Comparison of ENCODE assay signal across 17 cellular contexts in the genomic region with DNA sequence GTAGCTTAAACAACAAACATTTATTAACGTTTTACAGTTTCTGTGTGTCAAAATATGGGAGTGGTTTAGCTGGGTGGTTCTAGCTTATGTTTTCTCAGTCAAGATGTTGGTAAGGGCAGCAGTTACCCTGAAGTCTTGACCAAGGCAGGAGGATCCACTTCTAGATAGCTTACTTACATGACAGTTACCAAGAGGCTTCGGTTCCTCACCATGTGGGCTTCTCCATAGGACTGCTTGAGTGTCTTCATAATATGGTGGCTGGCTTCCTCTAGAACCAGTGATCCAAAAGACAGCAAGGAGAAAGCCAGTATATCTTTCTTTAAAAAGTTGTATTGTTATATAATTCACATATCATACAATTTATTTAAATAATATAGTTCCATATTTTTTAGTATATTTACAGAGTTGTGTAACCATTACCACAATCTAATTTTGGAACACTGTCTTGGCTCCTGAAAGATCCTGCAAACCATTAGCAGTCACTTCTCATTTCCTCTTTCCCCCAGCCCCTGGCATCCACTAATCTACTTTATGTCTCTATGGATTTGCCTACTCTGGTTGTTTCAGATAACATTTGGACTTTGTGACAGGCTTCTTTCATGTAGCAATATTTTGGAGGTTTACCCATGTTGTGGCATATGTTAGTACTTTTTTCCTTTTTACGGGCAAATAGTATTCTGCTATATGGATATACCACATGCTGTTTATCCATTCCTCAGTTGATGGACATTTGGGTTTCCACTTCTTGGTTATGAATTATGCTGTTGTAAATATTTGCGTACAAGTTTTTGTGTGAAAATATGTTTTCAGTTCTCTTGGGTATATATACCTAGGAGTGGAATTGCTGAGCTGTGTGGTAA. TPM values are rescaled to one million over a fixed set of nuclear protein-coding genes. Genes with fewer than 3 reads are reported as not detected.
A peak's percentile ranks its signal among the peaks of the same experiment; 100 is the strongest.
DNase-seq lines count a peak whose midpoint lies in the region; ATAC-seq, FAIRE-seq and TF ChIP-seq lines count a peak whose summit lies in the region.
"Had no signal": no experiment of that assay in that cellular context is flagged by ENCODE, and none has a peak within 500 bp of the region (broad histone marks: within the 10 kb centered on the region; RNA-seq: fewer than 3 reads in every experiment).

No MANE protein-coding gene starts in this region.

- intact Hi-C loops in cardiac septum (cut with DNase I): no loop called here

- H3K9me2 ChIP-seq in SK-N-SH: no peaks in the 10 kb centered on the region

- dilution Hi-C loops in keratinocyte (cut with MboI; ENCODE audit: extremely low pct_ligation_motif_present, low sequenced_read_pairs): no loop called here

- TF ChIP-seq EP300 in SK-N-SH (IDR thresholded peaks at IDR 0.05; ENCODE audit: borderline replicate concordance in 1 of 2, low read depth in 1 of 2, low read length in 1 of 2): 0 out of 4 replicates have a peak, but pooled peaks of 1 of the 2 experiments have one; percentile 21

- H3K9ac ChIP-seq in SK-N-SH (no peak overlapping the region), keratinocyte (ENCODE audit: control insufficient read depth, extremely low read depth, insufficient read depth, low read length) (peak overlapping the region; percentile 14)

- H3K9me1 ChIP-seq in keratinocyte (ENCODE audit: control insufficient read depth, extremely low read depth, insufficient read depth, low read length): peaks cover 5% of the 10 kb centered on the region

- 96% methylated on average over 4 of the region's 4 CpGs for WGBS in SK-N-SH (ENCODE audit: low lambda C conversion rate)

- H3K9me3 ChIP-seq in SK-N-SH: no peaks in the 10 kb centered on the region
- H3K9me3 ChIP-seq in keratinocyte (ENCODE audit: control insufficient read depth, low read depth, low read length): no peaks in the 10 kb centered on the region
- H3K9me3 ChIP-seq: stomach, vagina had no signal

- no peak for TF ChIP-seq RAD21 in SK-N-SH (IDR thresholded peaks at IDR 0.05; ENCODE audit: low read length)

- peaks cover 56% of the 10 kb centered on the region for H3K79me2 ChIP-seq in ACC112 (ENCODE audit: control insufficient read depth, insufficient read depth, low read length, unreplicated experiment)
- peaks cover 92% of the 10 kb centered on the region for H3K79me2 ChIP-seq in SK-N-SH (ENCODE audit: insufficient read depth)
- peaks cover 65% of the 10 kb centered on the region for H3K79me2 ChIP-seq in keratinocyte (ENCODE audit: control insufficient read depth, insufficient read depth, low read length)

- H3K4me1 ChIP-seq in ACC112 (ENCODE audit: control insufficient read depth, insufficient read depth, low read length, unreplicated experiment) (peaks cover 33% of the 10 kb centered on the region), SK-N-SH (ENCODE audit: control insufficient read depth in 1 of 2, insufficient read depth in 2 of 2, low read depth in 1 of 2, low read length in 1 of 2) (peaks cover 0 to 9% of the 10 kb centered on the region in 2 experiments; a peak in 1 of 4 replicates), keratinocyte (ENCODE audit: control insufficient read depth, extremely low read depth, insufficient read depth, low read length) (peaks cover 29% of the 10 kb centered on the region)

- CTCF ChIA-PET in SK-N-SH (lab: Yijun Ruan, JAX): no interaction called here

- H3K36me3 ChIP-seq in ACC112 (ENCODE audit: insufficient read depth, low read length) (peaks cover 44% of the 10 kb centered on the region), SK-N-SH (replicated peaks in 1 of 2; ENCODE audit: control insufficient read depth in 1 of 2, insufficient read depth in 2 of 2, low read length in 1 of 2) (peaks cover 22 to 90% of the 10 kb centered on the region in 2 experiments), keratinocyte (ENCODE audit: control insufficient read depth in 2 of 2, extremely low read depth in 1 of 2, insufficient read depth in 2 of 2, low read length in 2 of 2) (peaks cover 13 to 34% of the 10 kb centered on the region in 2 experiments)

- FAIRE-seq in keratinocyte (lab: Jason Lieb, UNC): no peak

- H3K4me3 ChIP-seq in ACC112 (ENCODE audit: low read depth, low read length) (peak overlapping the region; percentile 6; the same call in 1 of the 2 replicates), SK-N-SH (ENCODE audit: low read depth in 2 of 2, low read length in 1 of 2) (no peak overlapping the region), keratinocyte (ENCODE audit: control insufficient read depth in 2 of 3, extremely low read depth in 1 of 3, insufficient read depth in 2 of 3, low read depth in 1 of 3, low read length in 3 of 3) (no peak overlapping the region)
- H3K4me3 ChIP-seq: stomach, vagina had no signal

- TF ChIP-seq CTCF in SK-N-SH (IDR thresholded peaks at IDR 0.05) (no peak), keratinocyte (optimal IDR thresholded peaks at IDR 0.05 in 1 of 3, IDR thresholded peaks at IDR 0.05 in 1 of 3, conservative IDR thresholded peaks at IDR 0.05 in 1 of 3; ENCODE audit: extremely low read depth in 1 of 3, insufficient read depth in 2 of 3, low read length in 3 of 3) (no peak)

- no peak overlapping the region for H2AFZ ChIP-seq in ACC112 (ENCODE audit: low read length, unreplicated experiment)
- H2AFZ ChIP-seq in SK-N-SH (ENCODE audit: low read depth): no peak overlapping the region
- no peak overlapping the region for H2AFZ ChIP-seq in keratinocyte (ENCODE audit: control insufficient read depth, low read length)

- peak; percentile 38 to 56 for DNase-seq in Kasumi-1 (lab: John Stamatoyannopoulos, UW)
- no peak for DNase-seq in SK-N-SH
- no peak for DNase-seq in keratinocyte (ENCODE audit: low read depth, low spot score)
- no peak for DNase-seq in activated CD4-positive, alpha-beta T cell treated with anti-CD3 and anti-CD28 coated beads for 48 hours
- DNase-seq in NCI-H524 (lab: John Stamatoyannopoulos, UW): no peak
- no peak for DNase-seq in cardiac septum (ENCODE audit: low spot score)
- DNase-seq: activated CD4-positive, CD25-positive, alpha-beta regulatory T cell; activated naive CD4-positive, alpha-beta T cell treated with anti-CD3 and anti-CD28 coated beads for 36 hours; dermis blood vessel endothelial cell; naive B cell; stimulated activated CD4-positive, alpha-beta T cell treated with anti-CD3 and anti-CD28 coated beads, Interleukin-12 subunit alpha, Interleukin-12 subunit beta, amount 100 ng/mL, for 4 hours; stomach; T-helper 1 cell had no signal

- H4K20me1 ChIP-seq in SK-N-SH (ENCODE audit: insufficient read depth) (peaks cover 7% of the 10 kb centered on the region; the same call in 1 of the 2 replicates), keratinocyte (ENCODE audit: control insufficient read depth, extremely low read depth, insufficient read depth, low read length) (no peaks in the 10 kb centered on the region)

- H3K4me2 ChIP-seq in SK-N-SH (no peak overlapping the region), keratinocyte (ENCODE audit: control insufficient read depth, extremely low read depth, insufficient read depth, low read depth, low read length) (peak overlapping the region; percentile 1)

- no peak for ATAC-seq in GM21360 (IDR thresholded peaks at IDR 0.05; ENCODE audit: unreplicated experiment)
- ATAC-seq: Panc1 had no signal

- POLR2A ChIA-PET in SK-N-SH (lab: Yijun Ruan, JAX): no interaction called here

- H3K27ac ChIP-seq in ACC112 (ENCODE audit: low read depth, low read length): peak overlapping the region; percentile 85
- peak overlapping the region in 1 of 2 experiments; percentile 9; a peak in 1 of 4 replicates for H3K27ac ChIP-seq in SK-N-SH (ENCODE audit: low read depth in 2 of 2, low read length in 1 of 2)
- peak overlapping the region; percentile 70 for H3K27ac ChIP-seq in keratinocyte (ENCODE audit: control insufficient read depth, insufficient read depth, low read length)
- H3K27ac ChIP-seq: stomach, vagina had no signal

- H3K27me3 ChIP-seq in ACC112 (ENCODE audit: insufficient read depth, low read length) (no peaks in the 10 kb centered on the region), SK-N-SH (ENCODE audit: insufficient read depth) (no peaks in the 10 kb centered on the region), keratinocyte (ENCODE audit: control insufficient read depth, extremely low read depth, insufficient read depth, low read length) (no peaks in the 10 kb centered on the region)
- H3K27me3 ChIP-seq: stomach, vagina had no signal

- peaks cover 11% of the 10 kb centered on the region for H3F3A ChIP-seq in SK-N-SH (replicated peaks; ENCODE audit: insufficient read depth)

TF ChIP-seq in SK-N-SH, 30 proteins besides CTCF, POLR2A, EP300 and RAD21:
- no peak for TF ChIP-seq FOSL2 (IDR thresholded peaks at IDR 0.05; ENCODE audit: borderline replicate concordance, low read depth)
- TF ChIP-seq, protein P1, sequence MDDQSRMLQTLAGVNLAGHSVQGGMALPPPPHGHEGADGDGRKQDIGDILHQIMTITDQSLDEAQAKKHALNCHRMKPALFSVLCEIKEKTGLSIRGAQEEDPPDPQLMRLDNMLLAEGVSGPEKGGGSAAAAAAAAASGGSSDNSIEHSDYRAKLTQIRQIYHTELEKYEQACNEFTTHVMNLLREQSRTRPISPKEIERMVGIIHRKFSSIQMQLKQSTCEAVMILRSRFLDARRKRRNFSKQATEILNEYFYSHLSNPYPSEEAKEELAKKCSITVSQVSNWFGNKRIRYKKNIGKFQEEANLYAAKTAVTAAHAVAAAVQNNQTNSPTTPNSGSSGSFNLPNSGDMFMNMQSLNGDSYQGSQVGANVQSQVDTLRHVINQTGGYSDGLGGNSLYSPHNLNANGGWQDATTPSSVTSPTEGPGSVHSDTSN (IDR thresholded peaks at IDR 0.05): 0 out of 2 replicates have a peak, but pooled peaks have one; percentile 5
TF ChIP-seq in SK-N-SH: peak in this region for 1.

RNA-seq across cellular contexts. Expression of a gene that starts 33.3 kb away (rescaled TPM):
- 16.9 and 23.0 TPM in 2 replicates for polyA plus RNA-seq in SK-N-SH (2012; rRNA removed)
- polyA plus RNA-seq in SK-N-SH (2012; cell fraction: cytosol; rRNA removed): 29.8 and 32.6 TPM in 2 replicates
- 7.9 and 16.8 TPM in 2 replicates for polyA plus RNA-seq in SK-N-SH (2012; cell fraction: nucleus; rRNA removed)
- 48.5 to 103 TPM (median 83.7 TPM) in 3 replicates for polyA plus RNA-seq in keratinocyte
- 62.6 TPM for polyA plus RNA-seq in keratinocyte (2011; ENCODE audit: low read depth)
- polyA plus RNA-seq in keratinocyte (2011; cell fraction: cytosol; rRNA removed): 45.1 and 95.3 TPM in 2 replicates
- 60.9 and 65.9 TPM in 2 replicates for polyA plus RNA-seq in keratinocyte (2011; cell fraction: nucleus; rRNA removed)
- 51.7 and 70.9 TPM in 2 replicates for polyA plus RNA-seq in keratinocyte (2012; ENCODE audit: low replicate concordance)
- polyA minus RNA-seq in keratinocyte: 37.4 to 119 TPM (median 85.6 TPM) in 3 replicates
- polyA minus RNA-seq in keratinocyte (2011; cell fraction: cytosol; rRNA and poly(A)+ RNA removed): 57.6 TPM
- polyA minus RNA-seq in keratinocyte (2011; cell fraction: nucleus; rRNA and poly(A)+ RNA removed): 50.3 and 105 TPM in 2 replicates
- 20.1 TPM for total RNA-seq in cardiac septum

Comparison
In these comparisons a context has a peak if more than half of its experiments do, and no peak if none do; other contexts are left out.
1. DNase-seq: peak in Kasumi-1 (2 of 2); none in SK-N-SH (single experiment), keratinocyte (single experiment), activated CD4-positive, alpha-beta T cell treated with anti-CD3 and anti-CD28 coated beads for 48 hours (single experiment), NCI-H524 (0 of 2) and cardiac septum (single experiment).